Comparison of ENCODE assay signal across 22 cellular contexts in genomic region chr17:72199256-72199655, GRCh38.
DNase-seq lines count a peak whose midpoint lies in the region; ATAC-seq and TF ChIP-seq lines count a peak whose summit lies in the region.
"Had no signal": no experiment of that assay in that cellular context is flagged by ENCODE, and none has a peak within 500 bp of the region (broad histone marks: within the 10 kb centered on the region; RNA-seq: fewer than 3 reads in every experiment).

No MANE protein-coding gene starts in this region.

- H3K4me3 ChIP-seq in Karpas-422 (ENCODE audit: low read length), result no peak overlapping the region
- H3K4me3 ChIP-seq: BLaER1 treated with 17β-estradiol and CSF1 and Interleukin-3, amounts not matched to agents 10 nM and 100 nM; GM23248 had no signal

- H3K9me3 Mint-ChIP-seq in nephron, result peaks cover 33% of the 10 kb centered on the region
- peaks cover 11% of the 10 kb centered on the region for H3K9me3 Mint-ChIP-seq in activated CD4-positive, alpha-beta T cell treated with anti-CD3 and anti-CD28 coated beads, Interleukin-2, amount 10 ng/mL, durations not matched to agents 7 days and 5 days

- H3K27ac ChIP-seq in Karpas-422 (ENCODE audit: low read length), result no peak overlapping the region
- H3K27ac ChIP-seq: 22Rv1; BLaER1 treated with 17β-estradiol and CSF1 and Interleukin-3, amounts not matched to agents 10 nM and 100 nM; GM23248 had no signal

- peaks cover 16% of the 10 kb centered on the region for H3K4me1 ChIP-seq in Karpas-422 (ENCODE audit: low read length)
- H3K4me1 ChIP-seq: BE2C; BLaER1 treated with 17β-estradiol and CSF1 and Interleukin-3, amounts not matched to agents 10 nM and 100 nM had no signal

- POLR2A ChIA-PET in activated CD4-positive, alpha-beta T cell treated with anti-CD3 and anti-CD28 coated beads, Interleukin-2, amount 10 ng/mL, durations not matched to agents 7 days and 5 days (lab: Charles Lee), result no interaction called here

- H3K9me2 ChIP-seq in Karpas-422 (replicated peaks; ENCODE audit: insufficient read depth, low read length), result no peaks in the 10 kb centered on the region

- no peak overlapping the region for H3K4me3 Mint-ChIP-seq in nephron
- no peak overlapping the region for H3K4me3 Mint-ChIP-seq in activated CD4-positive, alpha-beta T cell treated with anti-CD3 and anti-CD28 coated beads, Interleukin-2, amount 10 ng/mL, durations not matched to agents 7 days and 5 days
- H3K4me3 Mint-ChIP-seq: CD14-positive monocyte; CD4-positive, alpha-beta T cell; CD8-positive, alpha-beta memory T cell had no signal

- no peak overlapping the region for H2AFZ ChIP-seq in Karpas-422 (ENCODE audit: low read length)
- H2AFZ ChIP-seq: GM23248 had no signal

- DNase-seq in ACHN, result peak; percentile 27
- no peak for DNase-seq in Karpas-422
- peak; percentile 26 for DNase-seq in kidney glomerular epithelial cell (lab: John Stamatoyannopoulos, UW)
- DNase-seq in NCI-H524 (lab: John Stamatoyannopoulos, UW), result no peak
- no peak for DNase-seq in NCI-H146 (lab: John Stamatoyannopoulos, UW)
- DNase-seq in activated CD4-positive, alpha-beta T cell treated with anti-CD3 and anti-CD28 coated beads, Interleukin-2, amount 10 ng/mL, durations not matched to agents 7 days and 5 days, result no peak
- DNase-seq: AML-193; BE2C; Calu3; CD4-positive, alpha-beta T cell; CD8-positive, alpha-beta memory T cell; DMS53; DMS79 treated with DMSO at 0.1 percent for 48 hours; GF-D8; GM23248; H7; HCEC 1CT had no signal

- H3K36me3 Mint-ChIP-seq in nephron (ENCODE audit: low read depth), result no peaks in the 10 kb centered on the region
- H3K36me3 Mint-ChIP-seq in activated CD4-positive, alpha-beta T cell treated with anti-CD3 and anti-CD28 coated beads, Interleukin-2, amount 10 ng/mL, durations not matched to agents 7 days and 5 days (ENCODE audit: low read depth), result no peaks in the 10 kb centered on the region
- H3K36me3 Mint-ChIP-seq: CD14-positive monocyte; CD8-positive, alpha-beta memory T cell had no signal

- no peaks in the 10 kb centered on the region for H4K20me1 ChIP-seq in Karpas-422 (ENCODE audit: insufficient read depth, low read depth, low read length)
- H4K20me1 ChIP-seq: BLaER1 treated with 17β-estradiol and CSF1 and Interleukin-3, amounts not matched to agents 10 nM and 100 nM had no signal

- no peaks in the 10 kb centered on the region for H3K79me2 ChIP-seq in Karpas-422 (ENCODE audit: low read length)

- no peak overlapping the region for H3K9ac ChIP-seq in Karpas-422 (ENCODE audit: low read length)
- H3K9ac ChIP-seq: BLaER1 treated with 17β-estradiol and CSF1 and Interleukin-3, amounts not matched to agents 10 nM and 100 nM; GM23248 had no signal

- H3K4me2 ChIP-seq in Karpas-422 (ENCODE audit: low read depth, low read length, poor library complexity, severe bottlenecking), result peak overlapping the region; percentile 5
- H3K4me2 ChIP-seq: BLaER1 treated with 17β-estradiol and CSF1 and Interleukin-3, amounts not matched to agents 10 nM and 100 nM had no signal

- no peak for ATAC-seq in GM21528 (IDR thresholded peaks at IDR 0.05; ENCODE audit: low FRiP score, unreplicated experiment)

- H3K27me3 Mint-ChIP-seq in nephron (ENCODE audit: low read depth), result peaks cover 16% of the 10 kb centered on the region
- H3K27me3 Mint-ChIP-seq in activated CD4-positive, alpha-beta T cell treated with anti-CD3 and anti-CD28 coated beads, Interleukin-2, amount 10 ng/mL, durations not matched to agents 7 days and 5 days, result no peaks in the 10 kb centered on the region

- peaks cover 1% of the 10 kb centered on the region for H3K4me1 Mint-ChIP-seq in nephron
- no peaks in the 10 kb centered on the region for H3K4me1 Mint-ChIP-seq in activated CD4-positive, alpha-beta T cell treated with anti-CD3 and anti-CD28 coated beads, Interleukin-2, amount 10 ng/mL, durations not matched to agents 7 days and 5 days
- H3K4me1 Mint-ChIP-seq: CD14-positive monocyte; CD8-positive, alpha-beta memory T cell had no signal

- in situ Hi-C loops in ACHN (cut with HindIII; ENCODE audit: low pct_ligation_motif_present, low pct_unique_long_range_greater_than_20kb, low sequenced_read_pairs), result no loop called here

- no peak for TF ChIP-seq CTCF in nephron (IDR thresholded peaks at IDR 0.05; ENCODE audit: unreplicated experiment in 3 of 3)

- no peaks in the 10 kb centered on the region; the same call in 1 of the 2 replicates for H3K36me3 ChIP-seq in Karpas-422 (ENCODE audit: insufficient read depth, low read length)
- H3K36me3 ChIP-seq: BE2C; BLaER1 treated with 17β-estradiol and CSF1 and Interleukin-3, amounts not matched to agents 10 nM and 100 nM had no signal

- 0 out of 2 replicates have a peak, but pooled peaks cover 3% of the 10 kb centered on the region for H3K27me3 ChIP-seq in Karpas-422 (ENCODE audit: low read length)
- H3K27me3 ChIP-seq: BE2C; BLaER1 treated with 17β-estradiol and CSF1 and Interleukin-3, amounts not matched to agents 10 nM and 100 nM had no signal

- CTCF ChIA-PET in activated CD4-positive, alpha-beta T cell treated with anti-CD3 and anti-CD28 coated beads, Interleukin-2, amount 10 ng/mL, durations not matched to agents 7 days and 5 days (lab: Charles Lee), result no interaction called here

- H3K27ac Mint-ChIP-seq in nephron, result peak overlapping the region; percentile 26 to 64 (median 48)
- no peak overlapping the region for H3K27ac Mint-ChIP-seq in activated CD4-positive, alpha-beta T cell treated with anti-CD3 and anti-CD28 coated beads, Interleukin-2, amount 10 ng/mL, durations not matched to agents 7 days and 5 days
- H3K27ac Mint-ChIP-seq: CD14-positive monocyte; CD4-positive, alpha-beta T cell; CD8-positive, alpha-beta memory T cell had no signal

- no peaks in the 10 kb centered on the region; the same call in 1 of the 2 replicates for H3K9me3 ChIP-seq in Karpas-422 (ENCODE audit: low read length)

Comparison
In these comparisons a context has a peak if more than half of its experiments do, and no peak if none do; other contexts are left out.
1. DNase-seq: peak in ACHN (single experiment) and kidney glomerular epithelial cell (single experiment); none in Karpas-422 (single experiment), NCI-H524 (0 of 2), NCI-H146 (single experiment) and activated CD4-positive, alpha-beta T cell treated with anti-CD3 and anti-CD28 coated beads, Interleukin-2, amount 10 ng/mL, durations not matched to agents 7 days and 5 days (single experiment).